Comparison of ENCODE assay signal across 1 cellular context in genomic region chr7:92244803-92245486, GRCh38.
TF ChIP-seq lines count a peak whose summit lies in the region.

No MANE protein-coding gene starts in this region.

TF ChIP-seq in K562, 482 proteins besides CTCF, POLR2A, EP300 and RAD21 (continued from another document and continues in another):
- TF ChIP-seq, protein P1, sequence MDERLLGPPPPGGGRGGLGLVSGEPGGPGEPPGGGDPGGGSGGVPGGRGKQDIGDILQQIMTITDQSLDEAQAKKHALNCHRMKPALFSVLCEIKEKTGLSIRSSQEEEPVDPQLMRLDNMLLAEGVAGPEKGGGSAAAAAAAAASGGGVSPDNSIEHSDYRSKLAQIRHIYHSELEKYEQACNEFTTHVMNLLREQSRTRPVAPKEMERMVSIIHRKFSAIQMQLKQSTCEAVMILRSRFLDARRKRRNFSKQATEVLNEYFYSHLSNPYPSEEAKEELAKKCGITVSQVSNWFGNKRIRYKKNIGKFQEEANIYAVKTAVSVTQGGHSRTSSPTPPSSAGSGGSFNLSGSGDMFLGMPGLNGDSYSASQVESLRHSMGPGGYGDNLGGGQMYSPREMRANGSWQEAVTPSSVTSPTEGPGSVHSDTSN (CRISPR knock-in tag; IDR thresholded peaks at IDR 0.05; ENCODE audit: low read depth): no peak
- TF ChIP-seq, protein P1 (tag; conservative IDR thresholded peaks at IDR 0.05; ENCODE audit: low read depth): peak; percentile 59; the same call in 1 of the 2 replicates
- peak; percentile 19; the same call in 1 of the 2 replicates for TF ChIP-seq SMARCC2 (IDR thresholded peaks at IDR 0.05; ENCODE audit: low read depth)
- 0 out of 2 replicates have a peak, but pooled peaks have one; percentile 10 for TF ChIP-seq SMAD4 (CRISPR knock-in tag; conservative IDR thresholded peaks at IDR 0.05)
- TF ChIP-seq, protein P2, sequence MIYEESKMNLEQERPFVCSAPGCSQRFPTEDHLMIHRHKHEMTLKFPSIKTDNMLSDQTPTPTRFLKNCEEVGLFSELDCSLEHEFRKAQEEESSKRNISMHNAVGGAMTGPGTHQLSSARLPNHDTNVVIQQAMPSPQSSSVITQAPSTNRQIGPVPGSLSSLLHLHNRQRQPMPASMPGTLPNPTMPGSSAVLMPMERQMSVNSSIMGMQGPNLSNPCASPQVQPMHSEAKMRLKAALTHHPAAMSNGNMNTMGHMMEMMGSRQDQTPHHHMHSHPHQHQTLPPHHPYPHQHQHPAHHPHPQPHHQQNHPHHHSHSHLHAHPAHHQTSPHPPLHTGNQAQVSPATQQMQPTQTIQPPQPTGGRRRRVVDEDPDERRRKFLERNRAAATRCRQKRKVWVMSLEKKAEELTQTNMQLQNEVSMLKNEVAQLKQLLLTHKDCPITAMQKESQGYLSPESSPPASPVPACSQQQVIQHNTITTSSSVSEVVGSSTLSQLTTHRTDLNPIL (CRISPR knock-in tag; IDR thresholded peaks at IDR 0.05): no peak
- TF ChIP-seq MTA1 (IDR thresholded peaks at IDR 0.05; ENCODE audit: borderline replicate concordance): peak; percentile 54; the same call in 1 of the 2 replicates
- TF ChIP-seq ZKSCAN1 (IDR thresholded peaks at IDR 0.05; ENCODE audit: low read depth, low read length): no peak
- TF ChIP-seq MAZ (CRISPR knock-in tag; conservative IDR thresholded peaks at IDR 0.05 in 1 of 2, IDR thresholded peaks at IDR 0.05 in 1 of 2): no peak
- TF ChIP-seq ZNF217 (CRISPR knock-in tag; IDR thresholded peaks at IDR 0.05): no peak
- TF ChIP-seq NCOA4 (IDR thresholded peaks at IDR 0.05; ENCODE audit: partially characterized antibody): no peak
- 0 out of 2 replicates have a peak, but pooled peaks have one; percentile 41 for TF ChIP-seq AFF4 (CRISPR knock-in tag; IDR thresholded peaks at IDR 0.05)
- TF ChIP-seq U2AF2 (optimal IDR thresholded peaks at IDR 0.05; ENCODE audit: low read depth, low read length): no peak
- TF ChIP-seq TEAD4 (IDR thresholded peaks at IDR 0.05; ENCODE audit: low read length): peak; percentile 3; the same call in 1 of the 2 replicates
- TF ChIP-seq TEAD4 (CRISPR knock-in tag; IDR thresholded peaks at IDR 0.05; ENCODE audit: borderline replicate concordance): no peak
- TF ChIP-seq, protein P3, sequence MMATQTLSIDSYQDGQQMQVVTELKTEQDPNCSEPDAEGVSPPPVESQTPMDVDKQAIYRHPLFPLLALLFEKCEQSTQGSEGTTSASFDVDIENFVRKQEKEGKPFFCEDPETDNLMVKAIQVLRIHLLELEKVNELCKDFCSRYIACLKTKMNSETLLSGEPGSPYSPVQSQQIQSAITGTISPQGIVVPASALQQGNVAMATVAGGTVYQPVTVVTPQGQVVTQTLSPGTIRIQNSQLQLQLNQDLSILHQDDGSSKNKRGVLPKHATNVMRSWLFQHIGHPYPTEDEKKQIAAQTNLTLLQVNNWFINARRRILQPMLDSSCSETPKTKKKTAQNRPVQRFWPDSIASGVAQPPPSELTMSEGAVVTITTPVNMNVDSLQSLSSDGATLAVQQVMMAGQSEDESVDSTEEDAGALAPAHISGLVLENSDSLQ (IDR thresholded peaks at IDR 0.05): peak; percentile 32; the same call in 1 of the 2 replicates
- no peak for TF ChIP-seq ELK3 (CRISPR knock-in tag; IDR thresholded peaks at IDR 0.05)
- TF ChIP-seq ZNF311 (CRISPR knock-in tag; IDR thresholded peaks at IDR 0.05): no peak
- peak; percentile 69 for TF ChIP-seq HNRNPLL (IDR thresholded peaks at IDR 0.05; ENCODE audit: low read depth, low read length, poor library complexity, severe bottlenecking)
- TF ChIP-seq STAT5A (IDR thresholded peaks at IDR 0.05; ENCODE audit: borderline replicate concordance, low read length): no peak
- no peak; the same call in 1 of the 2 replicates for TF ChIP-seq HMBOX1 (IDR thresholded peaks at IDR 0.05)
- TF ChIP-seq RNF2 (IDR thresholded peaks at IDR 0.05): no peak
- no peak for TF ChIP-seq TSC22D4 (tag; IDR thresholded peaks at IDR 0.05)
- TF ChIP-seq KLF13 (tag; IDR thresholded peaks at IDR 0.05; ENCODE audit: borderline replicate concordance, low read depth): no peak
- TF ChIP-seq, protein P4, sequence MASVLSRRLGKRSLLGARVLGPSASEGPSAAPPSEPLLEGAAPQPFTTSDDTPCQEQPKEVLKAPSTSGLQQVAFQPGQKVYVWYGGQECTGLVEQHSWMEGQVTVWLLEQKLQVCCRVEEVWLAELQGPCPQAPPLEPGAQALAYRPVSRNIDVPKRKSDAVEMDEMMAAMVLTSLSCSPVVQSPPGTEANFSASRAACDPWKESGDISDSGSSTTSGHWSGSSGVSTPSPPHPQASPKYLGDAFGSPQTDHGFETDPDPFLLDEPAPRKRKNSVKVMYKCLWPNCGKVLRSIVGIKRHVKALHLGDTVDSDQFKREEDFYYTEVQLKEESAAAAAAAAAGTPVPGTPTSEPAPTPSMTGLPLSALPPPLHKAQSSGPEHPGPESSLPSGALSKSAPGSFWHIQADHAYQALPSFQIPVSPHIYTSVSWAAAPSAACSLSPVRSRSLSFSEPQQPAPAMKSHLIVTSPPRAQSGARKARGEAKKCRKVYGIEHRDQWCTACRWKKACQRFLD (CRISPR knock-in tag; IDR thresholded peaks at IDR 0.05): no peak
- no peak for TF ChIP-seq JUNB (CRISPR knock-in tag; conservative IDR thresholded peaks at IDR 0.05)
- no peak for TF ChIP-seq HCFC1 (IDR thresholded peaks at IDR 0.05; ENCODE audit: low read depth, low read length)
- TF ChIP-seq KAT7 (CRISPR knock-in tag; IDR thresholded peaks at IDR 0.05; ENCODE audit: borderline replicate concordance): 0 out of 2 replicates have a peak, but pooled peaks have one; percentile 53
- 0 out of 2 replicates have a peak, but pooled peaks have one; percentile 21 for TF ChIP-seq TOE1 (IDR thresholded peaks at IDR 0.05; ENCODE audit: borderline replicate concordance)
- TF ChIP-seq TOE1 (CRISPR knock-in tag; IDR thresholded peaks at IDR 0.05; ENCODE audit: borderline replicate concordance, low read depth): no peak
- no peak for TF ChIP-seq VEZF1 (CRISPR knock-in tag; IDR thresholded peaks at IDR 0.05)
- no peak for TF ChIP-seq KAT2B (IDR thresholded peaks at IDR 0.05; ENCODE audit: low read depth, low read length)
- no peak for TF ChIP-seq ZBTB7A (IDR thresholded peaks at IDR 0.05; ENCODE audit: borderline replicate concordance, control insufficient read depth, low read depth, low read length)
- TF ChIP-seq ZNF408 (CRISPR knock-in tag; IDR thresholded peaks at IDR 0.05; ENCODE audit: low read depth): no peak
- peak; percentile 29; the same call in 1 of the 2 replicates for TF ChIP-seq ARID2 (IDR thresholded peaks at IDR 0.05)
- no peak for TF ChIP-seq HNRNPL (IDR thresholded peaks at IDR 0.05; ENCODE audit: low read depth, low read length)
- TF ChIP-seq ZNF133 (CRISPR knock-in tag; IDR thresholded peaks at IDR 0.05): no peak
- TF ChIP-seq SUPT5H (IDR thresholded peaks at IDR 0.05): no peak
- TF ChIP-seq, protein P5, sequence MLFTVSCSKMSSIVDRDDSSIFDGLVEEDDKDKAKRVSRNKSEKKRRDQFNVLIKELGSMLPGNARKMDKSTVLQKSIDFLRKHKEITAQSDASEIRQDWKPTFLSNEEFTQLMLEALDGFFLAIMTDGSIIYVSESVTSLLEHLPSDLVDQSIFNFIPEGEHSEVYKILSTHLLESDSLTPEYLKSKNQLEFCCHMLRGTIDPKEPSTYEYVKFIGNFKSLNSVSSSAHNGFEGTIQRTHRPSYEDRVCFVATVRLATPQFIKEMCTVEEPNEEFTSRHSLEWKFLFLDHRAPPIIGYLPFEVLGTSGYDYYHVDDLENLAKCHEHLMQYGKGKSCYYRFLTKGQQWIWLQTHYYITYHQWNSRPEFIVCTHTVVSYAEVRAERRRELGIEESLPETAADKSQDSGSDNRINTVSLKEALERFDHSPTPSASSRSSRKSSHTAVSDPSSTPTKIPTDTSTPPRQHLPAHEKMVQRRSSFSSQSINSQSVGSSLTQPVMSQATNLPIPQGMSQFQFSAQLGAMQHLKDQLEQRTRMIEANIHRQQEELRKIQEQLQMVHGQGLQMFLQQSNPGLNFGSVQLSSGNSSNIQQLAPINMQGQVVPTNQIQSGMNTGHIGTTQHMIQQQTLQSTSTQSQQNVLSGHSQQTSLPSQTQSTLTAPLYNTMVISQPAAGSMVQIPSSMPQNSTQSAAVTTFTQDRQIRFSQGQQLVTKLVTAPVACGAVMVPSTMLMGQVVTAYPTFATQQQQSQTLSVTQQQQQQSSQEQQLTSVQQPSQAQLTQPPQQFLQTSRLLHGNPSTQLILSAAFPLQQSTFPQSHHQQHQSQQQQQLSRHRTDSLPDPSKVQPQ (CRISPR knock-in tag; IDR thresholded peaks at IDR 0.05; ENCODE audit: borderline replicate concordance): no peak
- TF ChIP-seq, protein P6, sequence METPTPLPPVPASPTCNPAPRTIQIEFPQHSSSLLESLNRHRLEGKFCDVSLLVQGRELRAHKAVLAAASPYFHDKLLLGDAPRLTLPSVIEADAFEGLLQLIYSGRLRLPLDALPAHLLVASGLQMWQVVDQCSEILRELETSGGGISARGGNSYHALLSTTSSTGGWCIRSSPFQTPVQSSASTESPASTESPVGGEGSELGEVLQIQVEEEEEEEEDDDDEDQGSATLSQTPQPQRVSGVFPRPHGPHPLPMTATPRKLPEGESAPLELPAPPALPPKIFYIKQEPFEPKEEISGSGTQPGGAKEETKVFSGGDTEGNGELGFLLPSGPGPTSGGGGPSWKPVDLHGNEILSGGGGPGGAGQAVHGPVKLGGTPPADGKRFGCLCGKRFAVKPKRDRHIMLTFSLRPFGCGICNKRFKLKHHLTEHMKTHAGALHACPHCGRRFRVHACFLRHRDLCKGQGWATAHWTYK (CRISPR knock-in tag; IDR thresholded peaks at IDR 0.05): no peak
- TF ChIP-seq KDM4B (IDR thresholded peaks at IDR 0.05; ENCODE audit: borderline replicate concordance in 2 of 2, low read depth in 1 of 2): 0 out of 4 replicates have a peak, but pooled peaks of 1 of the 2 experiments have one; percentile 5
- TF ChIP-seq LCOR (CRISPR knock-in tag; IDR thresholded peaks at IDR 0.05): peak; percentile 47; the same call in 1 of the 2 replicates
